1 cellular context compared by ENCODE assay signal in genomic region chr7:45347804-45348203, GRCh38.
A peak's percentile ranks its signal among the peaks of the same experiment; 100 is the strongest.
TF ChIP-seq lines count a peak whose summit lies in the region.

No MANE protein-coding gene starts in this region.

TF ChIP-seq in K562, 482 proteins besides CTCF, POLR2A, EP300 and RAD21 (continued from another document):
- TF ChIP-seq ZNF318 (IDR thresholded peaks at IDR 0.05; ENCODE audit: borderline replicate concordance in 1 of 2, low read depth in 1 of 2) = no peak
- peak; percentile 81 for TF ChIP-seq ATF3 (IDR thresholded peaks at IDR 0.05)
- TF ChIP-seq ATF3 (CRISPR knock-in tag; conservative IDR thresholded peaks at IDR 0.05) = no peak
- TF ChIP-seq ZNF232 (CRISPR knock-in tag; IDR thresholded peaks at IDR 0.05) = no peak
- no peak for TF ChIP-seq ZSCAN32 (CRISPR knock-in tag; IDR thresholded peaks at IDR 0.05)
- TF ChIP-seq PKNOX1 (IDR thresholded peaks at IDR 0.05) = no peak
- peak; percentile 36; the same call in 1 of the 2 replicates for TF ChIP-seq SMARCA4 (IDR thresholded peaks at IDR 0.05)
- TF ChIP-seq SMARCC2 (IDR thresholded peaks at IDR 0.05; ENCODE audit: low read depth) = no peak
- peak; percentile 34; the same call in 1 of the 2 replicates for TF ChIP-seq SMARCE1 (IDR thresholded peaks at IDR 0.05)
- TF ChIP-seq HMBOX1 (IDR thresholded peaks at IDR 0.05) = peak; percentile 72
- peak; percentile 15 for TF ChIP-seq FOS (IDR thresholded peaks at IDR 0.05; ENCODE audit: extremely low read depth, insufficient read length)
- TF ChIP-seq JUND (IDR thresholded peaks at IDR 0.05; ENCODE audit: borderline replicate concordance, low read depth, low read length) = peak; percentile 95
- TF ChIP-seq JUND (tag; IDR thresholded peaks at IDR 0.05; ENCODE audit: borderline replicate concordance, low read depth, low read length) = peak; percentile 94
- no peak for TF ChIP-seq ESRRA (IDR thresholded peaks at IDR 0.05; ENCODE audit: borderline replicate concordance, low read depth)
- no peak for TF ChIP-seq ZKSCAN8 (CRISPR knock-in tag; IDR thresholded peaks at IDR 0.05)
- peak; percentile 38; the same call in 1 of the 2 replicates for TF ChIP-seq ARID1B (IDR thresholded peaks at IDR 0.05)
- TF ChIP-seq PRPF4 (IDR thresholded peaks at IDR 0.05; ENCODE audit: insufficient read depth, low read depth, low read length, poor library complexity, severe bottlenecking) = no peak
- no peak for TF ChIP-seq ZNF785 (CRISPR knock-in tag; IDR thresholded peaks at IDR 0.05)
- peak; percentile 83 for TF ChIP-seq JUN (IDR thresholded peaks at IDR 0.05; ENCODE audit: borderline replicate concordance, low read depth, low read length)
- TF ChIP-seq JUN (CRISPR knock-in tag; IDR thresholded peaks at IDR 0.05; ENCODE audit: borderline replicate concordance) = no peak
